9 cellular contexts compared by ENCODE assay signal in the genomic region with DNA sequence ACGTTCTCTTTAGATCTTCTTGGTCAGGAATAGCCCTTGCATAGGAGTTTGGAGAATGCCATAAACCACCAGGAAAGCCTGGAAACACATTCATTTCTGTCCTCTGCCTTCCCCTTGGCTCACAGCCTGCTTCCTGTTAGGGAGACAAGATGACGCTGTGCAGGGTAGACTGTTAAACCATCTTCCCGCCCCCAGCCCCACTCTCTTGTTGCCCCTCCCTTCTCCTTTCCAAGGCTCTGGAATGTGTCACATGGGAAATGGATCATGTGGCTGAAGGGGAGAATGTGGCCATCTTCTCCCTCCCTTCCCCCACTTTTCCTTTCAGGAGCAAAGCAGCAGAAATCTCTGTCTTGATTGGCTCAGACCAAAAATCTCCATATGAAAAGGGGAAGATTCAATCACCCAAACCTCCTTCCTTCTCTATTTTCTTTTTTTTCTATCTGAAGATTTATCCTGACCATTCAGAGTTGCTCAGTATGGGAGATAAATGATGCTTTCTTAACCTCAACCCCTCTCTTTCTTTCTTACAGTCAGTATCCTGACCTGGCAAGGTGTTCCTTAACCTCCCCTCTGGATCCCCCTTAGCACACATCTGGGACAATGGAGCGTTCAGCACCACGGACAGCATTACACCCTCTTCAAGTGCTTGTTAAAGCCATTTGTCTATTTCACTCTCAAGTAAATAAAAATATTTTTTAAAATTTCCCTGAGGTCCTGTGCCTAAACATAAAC. TPM values are rescaled to one million over a fixed set of nuclear protein-coding genes. Genes with fewer than 3 reads are reported as not detected.
A peak's percentile ranks its signal among the peaks of the same experiment; 100 is the strongest.
DNase-seq lines count a peak whose midpoint lies in the region; ATAC-seq and TF ChIP-seq lines count a peak whose summit lies in the region.
"Had no signal": no experiment of that assay in that cellular context is flagged by ENCODE, and none has a peak within 500 bp of the region (broad histone marks: within the 10 kb centered on the region; RNA-seq: fewer than 3 reads in every experiment).

No MANE protein-coding gene starts in this region.

- H3K27me3 ChIP-seq in CD4-positive, alpha-beta T cell (ENCODE audit: control insufficient read depth, insufficient read depth, low read length) = no peaks in the 10 kb centered on the region

- intact Hi-C loops in CD4-positive, alpha-beta T cell (cut with DNase I, micrococcal nuclease) = no loop called here

- no peak overlapping the region for H3K27ac ChIP-seq in CD4-positive, alpha-beta T cell (ENCODE audit: low read depth, low read length)

- CTCF ChIA-PET in CD4-positive, alpha-beta T cell (lab: Charles Lee) = interaction anchor here (1.0 to 1.4 kb wide), 2 partner anchors 29 to 53 kb away, joined by 3 to 4 read pairs; no protein-coding TSS in a partner anchor

- no peak overlapping the region for H3K4me3 Mint-ChIP-seq in CD4-positive, alpha-beta T cell

- no peak for ATAC-seq in HG03439 (IDR thresholded peaks at IDR 0.05; ENCODE audit: unreplicated experiment)
- ATAC-seq in CD4-positive, alpha-beta T cell (ENCODE audit: poor library complexity) = no peak
- ATAC-seq: Panc1 had no signal

- TF ChIP-seq CTCF in CD4-positive, alpha-beta T cell (IDR thresholded peaks at IDR 0.05) = no peak

- H3K4me1 Mint-ChIP-seq in CD4-positive, alpha-beta T cell (ENCODE audit: low read depth) = peaks cover 9% of the 10 kb centered on the region

- H3K36me3 Mint-ChIP-seq in CD4-positive, alpha-beta T cell (ENCODE audit: low read depth) = no peaks in the 10 kb centered on the region

- H3K9me3 ChIP-seq in CD4-positive, alpha-beta T cell (ENCODE audit: control insufficient read depth, low read length) = no peaks in the 10 kb centered on the region

- DNase-seq in NCI-H748 (lab: John Stamatoyannopoulos, UW; ENCODE audit: unreplicated experiment) (peak; percentile 40), NCI-H748 treated with DMSO at 0.1 percent for 48 hours (lab: John Stamatoyannopoulos, UW) (no peak), NCI-H2171 treated with DMSO at 0.1 percent for 48 hours (lab: John Stamatoyannopoulos, UW) (peak; percentile 67), cerebellar cortex (ENCODE audit: low spot score) (peak; percentile 92), mucosa of gallbladder (ENCODE audit: low spot score) (peak; percentile 47), HuH-7.5 (ENCODE audit: low spot score) (no peak)
- DNase-seq in CD4-positive, alpha-beta T cell = no peak

- POLR2A ChIA-PET in CD4-positive, alpha-beta T cell (lab: Charles Lee) = no interaction called here

- H3K27me3 Mint-ChIP-seq in CD4-positive, alpha-beta T cell = no peaks in the 10 kb centered on the region

- no peak overlapping the region for H3K27ac Mint-ChIP-seq in CD4-positive, alpha-beta T cell

- H3K9me3 Mint-ChIP-seq in CD4-positive, alpha-beta T cell = no peaks in the 10 kb centered on the region

RNA-seq across cellular contexts. Expression of a gene that starts 11.4 kb away (rescaled TPM):
- total RNA-seq in mucosa of gallbladder = 0.26 TPM
- 1 to 10 TPM; 1.1 to 1.9 TPM for total RNA-seq in CD4-positive, alpha-beta T cell

RNA-seq across cellular contexts. Expression of a gene that starts 32.6 kb away (rescaled TPM):
- total RNA-seq in mucosa of gallbladder = 63.0 TPM
- 100 to 1,000 TPM; 352 TPM for total RNA-seq in CD4-positive, alpha-beta T cell

Comparison
In these comparisons a context has a peak if more than half of its experiments do, and no peak if none do; other contexts are left out.
1. DNase-seq: peak in NCI-H748 (single experiment), NCI-H2171 treated with DMSO at 0.1 percent for 48 hours (single experiment), cerebellar cortex (single experiment) and mucosa of gallbladder (single experiment); none in NCI-H748 treated with DMSO at 0.1 percent for 48 hours (single experiment), HuH-7.5 (single experiment) and CD4-positive, alpha-beta T cell (0 of 10).